22 cellular contexts compared by ENCODE assay signal in genomic region chr18:33101316-33101715, GRCh38.
"Had no signal": no experiment of that assay in that cellular context is flagged by ENCODE, and none has a peak within 500 bp of the region (broad histone marks: within the 10 kb centered on the region; RNA-seq: fewer than 3 reads in every experiment).

No MANE protein-coding gene starts in this region.

- ATAC-seq: stimulated activated effector memory CD8-positive, alpha-beta T cell treated with anti-CD3 and anti-CD28 coated beads, Interleukin-12 subunit alpha, Interleukin-12 subunit beta, amount 100 ng/mL, for 72 hours; stimulated activated memory B cell treated with anti-CD40 and anti-IgM and Interleukin-4, amounts not matched to agents 10 μg/mL and 1 μg/mL and 100 μg/mL, for 72 hours; stimulated activated naive B cell treated with anti-CD40 and anti-IgM and Interleukin-4, amounts not matched to agents 10 μg/mL and 1 μg/mL and 100 μg/mL, for 72 hours; stimulated activated naive CD8-positive, alpha-beta T cell treated with anti-CD3 and anti-CD28 coated beads, Interleukin-15, amount 100 ng/mL, for 72 hours; stimulated activated naive CD8-positive, alpha-beta T cell treated with anti-CD3 and anti-CD28 coated beads, Interleukin-15, Interleukin-2, amounts not matched to agents 100 U/mL and 50 U/mL, for 24 hours; upper lobe of right lung had no signal

- DNase-seq: stimulated activated CD4-positive, alpha-beta T cell treated with anti-CD3 and anti-CD28 coated beads, Interleukin-2, amount 100 ng/mL, for 48 hours; stimulated activated CD4-positive, alpha-beta T cell treated with anti-CD3 and anti-CD28 coated beads, Interleukin-4, amount 100 ng/mL, for 1 hour; stimulated activated CD4-positive, alpha-beta T cell treated with anti-CD3 and anti-CD28 coated beads, Interleukin-4, amount 100 ng/mL, for 24 hours; stimulated activated CD4-positive, alpha-beta T cell treated with anti-CD3 and anti-CD28 coated beads, Interleukin-4, amount 100 ng/mL, for 4 hours; stimulated activated CD8-positive, alpha-beta memory T cell treated with anti-CD3 and anti-CD28 coated beads, Interleukin-4, amount 100 ng/mL, for 48 hours; stimulated activated naive B cell treated with anti-CD40 and anti-IgM and Interleukin-4, amounts not matched to agents 10 μg/mL and 1 μg/mL and 100 μg/mL, for 72 hours; stimulated activated naive CD4-positive, alpha-beta T cell; stimulated activated naive CD4-positive, alpha-beta T cell treated with Interleukin-2 at 50 U/mL for 16 hours; stimulated activated naive CD8-positive, alpha-beta T cell treated with anti-CD3 and anti-CD28 coated beads, Interleukin-15, amount 100 ng/mL, for 72 hours; stimulated activated naive CD8-positive, alpha-beta T cell treated with anti-CD3 and anti-CD28 coated beads, Interleukin-15, Interleukin-2, amounts not matched to agents 100 U/mL and 50 U/mL, for 24 hours; stomach; substantia nigra; testis; thyroid gland; tibial artery; transverse colon; trophoblast cell; upper lobe of left lung; upper lobe of right lung; uterus had no signal
